In genomic region chr1:161988413-161988812, GRCh38 we compare ENCODE assay signal across 20 cellular contexts. TPM values are rescaled to one million over a fixed set of nuclear protein-coding genes. Genes with fewer than 3 reads are reported as not detected.
A peak's percentile ranks its signal among the peaks of the same experiment; 100 is the strongest.
DNase-seq lines count a peak whose midpoint lies in the region; ATAC-seq and TF ChIP-seq lines count a peak whose summit lies in the region.
"Had no signal": no experiment of that assay in that cellular context is flagged by ENCODE, and none has a peak within 500 bp of the region (broad histone marks: within the 10 kb centered on the region; RNA-seq: fewer than 3 reads in every experiment).

No MANE protein-coding gene starts in this region.

- TF ChIP-seq CTCF in CD14-positive monocyte (IDR thresholded peaks at IDR 0.05) (no peak), HEK293 (tag by site-specific recombination; IDR thresholded peaks at IDR 0.05) (no peak), sigmoid colon (IDR thresholded peaks at IDR 0.05) (no peak), stomach (IDR thresholded peaks at IDR 0.05) (no peak)

- intact Hi-C loops in CD14-positive monocyte (cut with micrococcal nuclease) = no loop called here
- intact Hi-C loops in dendritic cell treated with granulocyte-macrophage colony-stimulating factor and Interleukin-4, amounts not matched to agents 40 ng/mL and 50 ng/mL, for 4 days (cut with micrococcal nuclease) = no loop called here
- intact Hi-C loops in sigmoid colon (cut with DNase I) = loop anchor here (2.0 to 5.0 kb wide), 2 partner anchors 34 to 196 kb away; partner anchors contain the start of gene OLFML2B
- intact Hi-C loops in stomach (cut with DNase I; ENCODE audit: low total_unique reads) = no loop called here

- H3K4me3 ChIP-seq in HEK293 (ENCODE audit: low read depth, low read length) (no peak overlapping the region), sigmoid colon (no peak overlapping the region), stomach (no peak overlapping the region)
- H3K4me3 ChIP-seq: GM23248, K562, SK-N-MC had no signal

- H3K27me3 Mint-ChIP-seq in CD14-positive monocyte (ENCODE audit: low read depth in 3 of 3) = peaks cover 0 to 2% (median 2%) of the 10 kb centered on the region in 3 donors
- H3K27me3 Mint-ChIP-seq in dendritic cell treated with granulocyte-macrophage colony-stimulating factor and Interleukin-4, amounts not matched to agents 40 ng/mL and 50 ng/mL, for 4 days = no peaks in the 10 kb centered on the region
- H3K27me3 Mint-ChIP-seq in activated T-cell treated with anti-CD3 and anti-CD28 coated beads, Interleukin-2, amount 50 U/mL, for 4 hours (ENCODE audit: low read depth) = peaks cover 6% of the 10 kb centered on the region

- TF ChIP-seq EP300 in sigmoid colon (IDR thresholded peaks at IDR 0.05) (no peak), stomach (IDR thresholded peaks at IDR 0.05) (no peak)

- peaks cover 7 to 16% (median 13%) of the 10 kb centered on the region in 7 donors for H3K9me3 Mint-ChIP-seq in CD14-positive monocyte
- H3K9me3 Mint-ChIP-seq in dendritic cell treated with granulocyte-macrophage colony-stimulating factor and Interleukin-4, amounts not matched to agents 40 ng/mL and 50 ng/mL, for 4 days = peaks cover 25% of the 10 kb centered on the region
- peaks cover 7% of the 10 kb centered on the region for H3K9me3 Mint-ChIP-seq in activated T-cell treated with anti-CD3 and anti-CD28 coated beads, Interleukin-2, amount 50 U/mL, for 4 hours

- H3K27ac ChIP-seq in HEK293 (ENCODE audit: extremely low read depth, low read depth, low read length) (no peak overlapping the region), sigmoid colon (peak overlapping the region in 3 of 4 donors; percentile 72 to 85 (median 85)), stomach (no peak overlapping the region)
- H3K27ac ChIP-seq: GM23248, HL-60, SK-N-MC had no signal

- DNase-seq in CD14-positive monocyte (ENCODE audit: low spot score) = no peak
- peak; percentile 80 for DNase-seq in sigmoid colon
- DNase-seq in stomach = no peak
- no peak for DNase-seq in activated T-cell treated with anti-CD3 and anti-CD28 coated beads, Interleukin-2, amount 50 U/mL, for 4 hours
- DNase-seq: CD4-positive, alpha-beta memory T cell; H9; MM.1S; NCI-H1105; NCI-H2081 treated with DMSO at 0.1 percent for 48 hours; NCI-H446 treated with DMSO at 0.1 percent for 48 hours; SHP77 treated with DMSO at 0.1 percent for 48 hours had no signal

- peak overlapping the region; percentile 30 to 97 (median 88) for H3K27ac Mint-ChIP-seq in CD14-positive monocyte
- peak overlapping the region; percentile 70 for H3K27ac Mint-ChIP-seq in dendritic cell treated with granulocyte-macrophage colony-stimulating factor and Interleukin-4, amounts not matched to agents 40 ng/mL and 50 ng/mL, for 4 days
- H3K27ac Mint-ChIP-seq: CD4-positive, alpha-beta memory T cell had no signal

- ATAC-seq in GM21515 (IDR thresholded peaks at IDR 0.05; ENCODE audit: unreplicated experiment) = no peak
- ATAC-seq in activated T-cell treated with anti-CD3 and anti-CD28 coated beads, Interleukin-2, amount 50 U/mL, for 4 hours = no peak

- H3K36me3 ChIP-seq in HEK293 (ENCODE audit: control insufficient read depth in 2 of 2, insufficient read depth in 1 of 2, low read length in 2 of 2) (no peaks in the 10 kb centered on the region), sigmoid colon (peaks cover 0 to 22% (median 4%) of the 10 kb centered on the region in 4 donors), stomach (no peaks in the 10 kb centered on the region)

- H3K4me1 ChIP-seq in HEK293 (ENCODE audit: control insufficient read depth, insufficient read depth, low read length) (no peaks in the 10 kb centered on the region), sigmoid colon (peaks cover 0 to 57% (median 41%) of the 10 kb centered on the region in 4 donors), stomach (peaks cover 0 to 8% (median 0%) of the 10 kb centered on the region in 4 donors)

- WGBS in sigmoid colon, 2 donors = 66 to 74% methylated on average over 5 of the region's 5 CpGs
- WGBS in stomach, 5 donors = 61 to 73% (median 67%) methylated on average over 5 of the region's 5 CpGs

- H3K9me3 ChIP-seq in HEK293 (ENCODE audit: control insufficient read depth, insufficient read depth, low read depth, low read length) (no peaks in the 10 kb centered on the region), sigmoid colon (no peaks in the 10 kb centered on the region), stomach (peaks cover 0 to 22% (median 17%) of the 10 kb centered on the region in 4 donors)

- peak overlapping the region in 1 of 2 donors; percentile 72 for H3K4me3 Mint-ChIP-seq in CD14-positive monocyte
- peak overlapping the region; percentile 0 for H3K4me3 Mint-ChIP-seq in dendritic cell treated with granulocyte-macrophage colony-stimulating factor and Interleukin-4, amounts not matched to agents 40 ng/mL and 50 ng/mL, for 4 days
- H3K4me3 Mint-ChIP-seq in activated T-cell treated with anti-CD3 and anti-CD28 coated beads, Interleukin-2, amount 50 U/mL, for 4 hours = no peak overlapping the region
- H3K4me3 Mint-ChIP-seq: CD4-positive, alpha-beta memory T cell; H9 had no signal

- H3K4me1 Mint-ChIP-seq in CD14-positive monocyte = peaks cover 36% of the 10 kb centered on the region
- peaks cover 38% of the 10 kb centered on the region for H3K4me1 Mint-ChIP-seq in dendritic cell treated with granulocyte-macrophage colony-stimulating factor and Interleukin-4, amounts not matched to agents 40 ng/mL and 50 ng/mL, for 4 days (ENCODE audit: low read depth)
- H3K4me1 Mint-ChIP-seq in activated T-cell treated with anti-CD3 and anti-CD28 coated beads, Interleukin-2, amount 50 U/mL, for 4 hours (ENCODE audit: low read depth) = no peaks in the 10 kb centered on the region
- H3K4me1 Mint-ChIP-seq: CD4-positive, alpha-beta memory T cell; H9 had no signal

- H3K27me3 ChIP-seq in sigmoid colon (no peaks in the 10 kb centered on the region), stomach (no peaks in the 10 kb centered on the region)

- TF ChIP-seq POLR2A in sigmoid colon (IDR thresholded peaks at IDR 0.05) (no peak), stomach (IDR thresholded peaks at IDR 0.05) (no peak)

- peaks cover 4 to 10% of the 10 kb centered on the region in 2 donors for H3K36me3 Mint-ChIP-seq in CD14-positive monocyte
- H3K36me3 Mint-ChIP-seq in dendritic cell treated with granulocyte-macrophage colony-stimulating factor and Interleukin-4, amounts not matched to agents 40 ng/mL and 50 ng/mL, for 4 days (ENCODE audit: low read depth) = peaks cover 80% of the 10 kb centered on the region
- H3K36me3 Mint-ChIP-seq in activated T-cell treated with anti-CD3 and anti-CD28 coated beads, Interleukin-2, amount 50 U/mL, for 4 hours (ENCODE audit: insufficient read depth) = peaks cover 1% of the 10 kb centered on the region

- POLR2A ChIA-PET in HEK293 (lab: Yijun Ruan, JAX) = no interaction called here

- CTCF ChIA-PET in HEK293 (lab: Yijun Ruan, JAX) = no interaction called here

TF ChIP-seq in HEK293, 187 proteins besides CTCF, POLR2A, EP300 and RAD21:
- no peak for TF ChIP-seq ZNF530 (tag by site-specific recombination; IDR thresholded peaks at IDR 0.05; ENCODE audit: low read depth)
- peak; percentile 36; the same call in 1 of the 2 replicates for TF ChIP-seq EGR2 (tag by site-specific recombination; IDR thresholded peaks at IDR 0.05; ENCODE audit: low read depth)
- TF ChIP-seq ZFHX2 (tag by site-specific recombination; conservative IDR thresholded peaks at IDR 0.05) = peak; percentile 43
TF ChIP-seq in HEK293: peak in this region for 2.

RNA-seq across cellular contexts. Expression of gene OLFML2B, which starts 35.3 kb away (rescaled TPM):
- polyA plus RNA-seq in CD14-positive monocyte (under 1 TPM; 0.66 to 0.95 TPM), sigmoid colon (1 to 10 TPM; 1.2 to 5.3 (median 3.5) TPM), stomach (1 to 10 TPM in 1 of 3 donors, under 1 TPM in 2; 0.31 to 1.2 (median 0.45) TPM)
- total RNA-seq in sigmoid colon (10 to 100 TPM; 14.3 to 27.4 (median 20.2) TPM), stomach (10 to 100 TPM in 1 of 5 donors, 1 to 10 TPM in 3, not detected in 1; 1.7 to 56.0 (median 3.2) TPM)
- total RNA-seq in activated T-cell treated with anti-CD3 and anti-CD28 coated beads, Interleukin-2, amount 50 U/mL, for 4 hours = 1 to 10 TPM; 1.3 to 2.0 (median 1.5) TPM
- total RNA-seq: G401, HepG2, K562 had no signal
- polyA plus RNA-seq: CD4-positive, alpha-beta memory T cell; HepG2; K562 had no signal

Comparison
In these comparisons a context has a peak if more than half of its experiments do, and no peak if none do; other contexts are left out.
1. H3K27ac ChIP-seq: peak in sigmoid colon (3 of 4); none in HEK293 (single experiment) and stomach (0 of 5).